Comparison of ENCODE assay signal across 11 cellular contexts in genomic region chr2:126219081-126219480, GRCh38.
"Had no signal": no experiment of that assay in that cellular context is flagged by ENCODE, and none has a peak within 500 bp of the region (broad histone marks: within the 10 kb centered on the region; RNA-seq: fewer than 3 reads in every experiment).

No MANE protein-coding gene starts in this region.

- H3K4me1 ChIP-seq: HAP-1 had no signal

- H3K9me3 Mint-ChIP-seq: GM23338, H9 had no signal

- DNase-seq: GM23248, GOT3, H7, H9, HCEC 1CT, HFFc6 had no signal

- H3K27ac Mint-ChIP-seq: GM23338, H9, HFFc6 had no signal

- H3K4me1 Mint-ChIP-seq: GM23338, H9 had no signal

- H3K4me3 ChIP-seq: GM23248, GM23338, HAP-1 had no signal

- H3K9ac ChIP-seq: GM23248 had no signal

- H3K4me2 ChIP-seq: GM23338 had no signal

- H3K36me3 ChIP-seq: HAP-1 had no signal

- H3K27ac ChIP-seq: GM23248 had no signal

- H2AFZ ChIP-seq: GM23248, GM23338 had no signal

- H3K4me3 Mint-ChIP-seq: GM23338, H9, HFFc6 had no signal

- FAIRE-seq: H1, H54 had no signal

- H3K9me3 ChIP-seq: HAP-1 had no signal

- ATAC-seq: GM23338, HCT116 had no signal
